ENCODE assay signal across 17 cellular contexts in genomic region chr14:39185256-39186049, GRCh38.
"Had no signal": no experiment of that assay in that cellular context is flagged by ENCODE, and none has a peak within 500 bp of the region (broad histone marks: within the 10 kb centered on the region; RNA-seq: fewer than 3 reads in every experiment).

No MANE protein-coding gene starts in this region.

- H3K27me3 Mint-ChIP-seq: activated CD4-positive, alpha-beta T cell treated with anti-CD3 and anti-CD28 coated beads, Interleukin-2, amount 10 ng/mL, durations not matched to agents 7 days and 5 days; dendritic cell treated with granulocyte-macrophage colony-stimulating factor and Interleukin-4, amounts not matched to agents 40 ng/mL and 50 ng/mL, for 4 days had no signal

- H3K4me3 Mint-ChIP-seq: activated CD4-positive, alpha-beta T cell treated with anti-CD3 and anti-CD28 coated beads, Interleukin-2, amount 10 ng/mL, durations not matched to agents 7 days and 5 days; dendritic cell treated with granulocyte-macrophage colony-stimulating factor and Interleukin-4, amounts not matched to agents 40 ng/mL and 50 ng/mL, for 4 days; mesothelial cell of epicardium had no signal

- H3K27ac ChIP-seq: brain microvascular endothelial cell, neutrophil, right atrium auricular region, transverse colon had no signal

- H3K27me3 ChIP-seq: brain microvascular endothelial cell, neutrophil, right atrium auricular region, transverse colon had no signal

- H3K9me3 ChIP-seq: neutrophil, right atrium auricular region, transverse colon had no signal

- H3K4me3 ChIP-seq: right atrium auricular region, smooth muscle cell, transverse colon had no signal

- H3K9me3 Mint-ChIP-seq: activated CD4-positive, alpha-beta T cell treated with anti-CD3 and anti-CD28 coated beads, Interleukin-2, amount 10 ng/mL, durations not matched to agents 7 days and 5 days; dendritic cell treated with granulocyte-macrophage colony-stimulating factor and Interleukin-4, amounts not matched to agents 40 ng/mL and 50 ng/mL, for 4 days; mesothelial cell of epicardium had no signal

- H3K27ac Mint-ChIP-seq: activated CD4-positive, alpha-beta T cell treated with anti-CD3 and anti-CD28 coated beads, Interleukin-2, amount 10 ng/mL, durations not matched to agents 7 days and 5 days; dendritic cell treated with granulocyte-macrophage colony-stimulating factor and Interleukin-4, amounts not matched to agents 40 ng/mL and 50 ng/mL, for 4 days had no signal

- FAIRE-seq: TTC549 had no signal

- H3K4me2 ChIP-seq: smooth muscle cell had no signal

- DNase-seq: activated CD4-positive, alpha-beta T cell treated with anti-CD3 and anti-CD28 coated beads, Interleukin-2, amount 10 ng/mL, durations not matched to agents 7 days and 5 days; activated CD4-positive, CD25-positive, alpha-beta regulatory T cell; activated naive CD4-positive, alpha-beta T cell treated with anti-CD3 and anti-CD28 coated beads, Interleukin-2, amount 50 U/mL, for 16 hours; brain microvascular endothelial cell; cerebellar nuclear complex; hypothalamus; posterior cingulate gyrus; stimulated activated naive CD4-positive, alpha-beta T cell; substantia nigra; T-helper 2 cell; transverse colon had no signal

- H3K4me1 ChIP-seq: transverse colon had no signal
